ENCODE assay signal across 19 cellular contexts in the genomic region with DNA sequence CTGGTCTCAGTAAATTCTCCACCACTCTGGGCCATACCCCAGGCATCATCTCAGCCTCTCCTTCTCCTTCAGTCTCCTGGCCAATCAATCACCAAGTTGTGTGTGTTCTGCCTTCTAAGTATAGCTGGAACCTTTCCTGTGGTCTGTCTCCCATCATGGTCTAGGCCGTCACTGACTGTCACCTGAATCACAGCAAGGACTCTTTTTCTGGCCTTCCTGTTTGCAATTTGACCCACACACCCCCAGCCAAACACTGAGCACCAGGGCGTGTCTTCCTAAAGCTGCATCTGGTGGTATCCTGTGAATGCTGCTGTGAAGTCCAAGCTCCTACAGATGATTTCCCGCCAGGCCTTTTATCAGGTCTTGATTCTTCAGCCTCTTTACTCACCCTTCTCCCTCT. TPM values are rescaled to one million over a fixed set of nuclear protein-coding genes. Genes with fewer than 3 reads are reported as not detected.
DNase-seq lines count a peak whose midpoint lies in the region; ATAC-seq, FAIRE-seq and TF ChIP-seq lines count a peak whose summit lies in the region.
"Had no signal": no experiment of that assay in that cellular context is flagged by ENCODE, and none has a peak within 500 bp of the region (broad histone marks: within the 10 kb centered on the region; RNA-seq: fewer than 3 reads in every experiment).

No MANE protein-coding gene starts in this region.

- H3K4me3 Mint-ChIP-seq in GM23338 (no peak overlapping the region), naive B cell (no peak overlapping the region), glutamatergic neuron (ENCODE audit: unreplicated experiment) (no peak overlapping the region)
- H3K4me3 Mint-ChIP-seq: B cell, IgD-negative memory B cell had no signal

- H3K9me1 ChIP-seq in K562 (ENCODE audit: control insufficient read depth, insufficient read depth, low read length) = no peaks in the 10 kb centered on the region

- POLR2A ChIA-PET in K562 (lab: Yijun Ruan, JAX) = no interaction called here

- intact Hi-C loops in K562 (cut with micrococcal nuclease) = no loop called here

- ATAC-seq in GM23338 (no peak), K562 (no peak), naive B cell (ENCODE audit: low read depth in 2 of 2) (no peak)

- no peak overlapping the region for H3K9ac ChIP-seq in BLaER1 treated with 17β-estradiol and CSF1 and Interleukin-3, amounts not matched to agents 10 nM and 100 nM
- no peak overlapping the region for H3K9ac ChIP-seq in K562 (ENCODE audit: insufficient read depth in 1 of 2, low read depth in 2 of 2, low read length in 2 of 2)
- H3K9ac ChIP-seq: KMS-11 had no signal

- no peaks in the 10 kb centered on the region for H3F3A ChIP-seq in GM23338 (replicated peaks; ENCODE audit: low read depth)

- H3K79me2 ChIP-seq in GM23338 (replicated peaks; ENCODE audit: insufficient read depth) (no peaks in the 10 kb centered on the region), K562 (ENCODE audit: control insufficient read depth, insufficient read depth, low read length) (no peaks in the 10 kb centered on the region)

- DNase-seq in GM23338 (ENCODE audit: low spot score) = no peak
- no peak for DNase-seq in K562 (ENCODE audit: extremely low read depth in 1 of 4, low spot score in 3 of 4)
- no peak for DNase-seq in naive B cell
- no peak for DNase-seq in glutamatergic neuron
- no peak for DNase-seq in islet precursor cell
- no peak for DNase-seq in putamen (ENCODE audit: low spot score)
- DNase-seq in SHP77 (lab: John Stamatoyannopoulos, UW) = no peak
- DNase-seq: ACHN, Calu3, DMS 273 treated with DMSO at 0.1 percent for 48 hours, DMS79, EL had no signal

- no peaks in the 10 kb centered on the region; a peak in 1 of 22 replicates for H4K20me1 ChIP-seq in BLaER1 treated with 17β-estradiol and CSF1 and Interleukin-3, amounts not matched to agents 10 nM and 100 nM
- H4K20me1 ChIP-seq in GM23338 (replicated peaks; ENCODE audit: insufficient read depth) (no peaks in the 10 kb centered on the region), K562 (replicated peaks; ENCODE audit: control insufficient read depth, insufficient read depth, low read length) (no peaks in the 10 kb centered on the region)

- H3K9me3 ChIP-seq in BLaER1 treated with 17β-estradiol and CSF1 and Interleukin-3, amounts not matched to agents 10 nM and 100 nM (replicated peaks in 1 of 11) = no peaks in the 10 kb centered on the region
- no peaks in the 10 kb centered on the region for H3K9me3 ChIP-seq in K562 (replicated peaks; ENCODE audit: control insufficient read depth, insufficient read depth, low read depth, low read length)

- no peak overlapping the region for H3K4me3 ChIP-seq in BLaER1 treated with 17β-estradiol and CSF1 and Interleukin-3, amounts not matched to agents 10 nM and 100 nM
- H3K4me3 ChIP-seq in GM23338 = no peak overlapping the region
- H3K4me3 ChIP-seq in K562 = no peak overlapping the region

- FAIRE-seq in K562 (lab: Jason Lieb, UNC) = peak; percentile 26
- FAIRE-seq: G401.6, GM12891, H54 had no signal

- no peak for TF ChIP-seq EP300 in K562 (IDR thresholded peaks at IDR 0.05; ENCODE audit: low read length)

- no peaks in the 10 kb centered on the region for H3K27me3 ChIP-seq in BLaER1 treated with 17β-estradiol and CSF1 and Interleukin-3, amounts not matched to agents 10 nM and 100 nM
- H3K27me3 ChIP-seq in GM23338 (ENCODE audit: insufficient read depth) = no peaks in the 10 kb centered on the region
- peaks cover 13 to 16% of the 10 kb centered on the region in 2 experiments for H3K27me3 ChIP-seq in K562 (ENCODE audit: control insufficient read depth in 2 of 2, insufficient read depth in 2 of 2, low read length in 2 of 2)

- no peaks in the 10 kb centered on the region for H3K9me2 ChIP-seq in GM23338 (ENCODE audit: insufficient read depth)

- H3K27ac Mint-ChIP-seq in GM23338 (no peak overlapping the region), naive B cell (peak overlapping the region in 4 of 6 donors; percentile 1 to 74 (median 38)), glutamatergic neuron (ENCODE audit: unreplicated experiment) (no peak overlapping the region)
- H3K27ac Mint-ChIP-seq: B cell, IgD-negative memory B cell had no signal

- TF ChIP-seq CTCF in GM23338 (conservative IDR thresholded peaks at IDR 0.05; ENCODE audit: low read depth in 2 of 2) (no peak), K562 (IDR thresholded peaks at IDR 0.05 in 2 of 3, conservative IDR thresholded peaks at IDR 0.05 in 1 of 3; ENCODE audit: insufficient read depth in 2 of 3, low read depth in 1 of 3, low read length in 3 of 3) (no peak), glutamatergic neuron (IDR thresholded peaks at IDR 0.05; ENCODE audit: partially characterized antibody, unreplicated experiment) (no peak)

- no peak overlapping the region for H3K27ac ChIP-seq in BLaER1 treated with 17β-estradiol and CSF1 and Interleukin-3, amounts not matched to agents 10 nM and 100 nM
- no peak overlapping the region for H3K27ac ChIP-seq in GM23338 (ENCODE audit: low read depth)
- H3K27ac ChIP-seq in K562 (ENCODE audit: extremely low read depth, low read depth, low read length) = no peak overlapping the region
- H3K27ac ChIP-seq: KMS-11 had no signal

- H3K4me2 ChIP-seq in BLaER1 treated with 17β-estradiol and CSF1 and Interleukin-3, amounts not matched to agents 10 nM and 100 nM = peak overlapping the region in 8 of 11 experiments; percentile 1 to 65 (median 54); a peak in 17 of 22 replicates
- H3K4me2 ChIP-seq in GM23338 (no peak overlapping the region), K562 (ENCODE audit: insufficient read depth, low read length) (no peak overlapping the region)
- H3K4me2 ChIP-seq: KMS-11 had no signal

- H2AFZ ChIP-seq in GM23338 (peak overlapping the region; percentile 91; the same call in 1 of the 2 replicates), K562 (ENCODE audit: low read depth, low read length) (no peak overlapping the region)

- peaks cover 4% of the 10 kb centered on the region; the same call in 2 of the 3 replicates for H3K4me1 Mint-ChIP-seq in GM23338
- peaks cover 9 to 10% (median 10%) of the 10 kb centered on the region in 3 donors for H3K4me1 Mint-ChIP-seq in naive B cell
- H3K4me1 Mint-ChIP-seq in glutamatergic neuron (ENCODE audit: low read depth, unreplicated experiment) = no peaks in the 10 kb centered on the region
- H3K4me1 Mint-ChIP-seq: IgD-negative memory B cell had no signal

- H3K27me3 Mint-ChIP-seq in GM23338 (ENCODE audit: insufficient read depth, low read depth, poor library complexity) = peaks cover 2% of the 10 kb centered on the region
- no peaks in the 10 kb centered on the region for H3K27me3 Mint-ChIP-seq in naive B cell
- H3K27me3 Mint-ChIP-seq in glutamatergic neuron (ENCODE audit: unreplicated experiment) = no peaks in the 10 kb centered on the region
- H3K27me3 Mint-ChIP-seq: B cell had no signal

- 0% methylated on average over 2 of the region's 3 CpGs for WGBS in K562 (ENCODE audit: insufficient coverage, low coverage, missing lambda C conversion rate)

- no peaks in the 10 kb centered on the region for H3K36me3 ChIP-seq in BLaER1 treated with 17β-estradiol and CSF1 and Interleukin-3, amounts not matched to agents 10 nM and 100 nM
- H3K36me3 ChIP-seq in GM23338 (ENCODE audit: insufficient read depth) = no peaks in the 10 kb centered on the region
- H3K36me3 ChIP-seq in K562 (ENCODE audit: control insufficient read depth, insufficient read depth, low read length) = no peaks in the 10 kb centered on the region

- no TSS peak for BruUV-seq in K562 (replicated peaks; lab: Mats Ljungman, UMichigan)

- no peaks in the 10 kb centered on the region for H3K9me3 Mint-ChIP-seq in GM23338
- H3K9me3 Mint-ChIP-seq in naive B cell = no peaks in the 10 kb centered on the region
- H3K9me3 Mint-ChIP-seq in glutamatergic neuron (ENCODE audit: unreplicated experiment) = no peaks in the 10 kb centered on the region

- peaks cover 0 to 16% (median 13%) of the 10 kb centered on the region in 10 experiments; a peak in 15 of 20 replicates for H3K4me1 ChIP-seq in BLaER1 treated with 17β-estradiol and CSF1 and Interleukin-3, amounts not matched to agents 10 nM and 100 nM
- no peaks in the 10 kb centered on the region for H3K4me1 ChIP-seq in GM23338 (ENCODE audit: insufficient read depth)
- H3K4me1 ChIP-seq in K562 (replicated peaks in 1 of 2; ENCODE audit: control insufficient read depth in 2 of 2, insufficient read depth in 2 of 2, low read length in 2 of 2) = no peaks in the 10 kb centered on the region

- CTCF ChIA-PET in K562 (lab: Yijun Ruan, JAX; ENCODE audit: low intra/inter-chr PET ratio) = no interaction called here

- TF ChIP-seq RAD21 in K562 (CRISPR knock-in tag; conservative IDR thresholded peaks at IDR 0.05 in 1 of 2, IDR thresholded peaks at IDR 0.05 in 1 of 2) = no peak

- no peak for TF ChIP-seq POLR2A in K562 (conservative IDR thresholded peaks at IDR 0.05)

- no peaks in the 10 kb centered on the region for H3K36me3 Mint-ChIP-seq in GM23338 (ENCODE audit: low read depth)
- no peaks in the 10 kb centered on the region for H3K36me3 Mint-ChIP-seq in naive B cell
- H3K36me3 Mint-ChIP-seq in glutamatergic neuron (ENCODE audit: unreplicated experiment) = no peaks in the 10 kb centered on the region
- H3K36me3 Mint-ChIP-seq: IgD-negative memory B cell had no signal

- in situ Hi-C loops in K562 (cut with MboI) = no loop called here

TF ChIP-seq in K562, 482 proteins besides CTCF, POLR2A, EP300 and RAD21 (continues in another document):
- TF ChIP-seq ZNF551 (CRISPR knock-in tag; IDR thresholded peaks at IDR 0.05) = no peak
- TF ChIP-seq BCOR (IDR thresholded peaks at IDR 0.05) = no peak

RNA-seq across cellular contexts. Expression of a gene that starts 52.6 kb away (rescaled TPM):
- total RNA-seq in GM23338 (2014; rRNA removed; shearing (Covaris generic)) = 43.6 and 47.4 TPM in 2 replicates
- 33.4 and 42.7 TPM in 2 replicates for polyA plus RNA-seq in GM23338 (2016; fragmentation: Nextera tagmentation; extraction: Ambion mirVana)
- 17.7 and 24.8 TPM in 2 replicates for total RNA-seq in K562 (2011; cell fraction: chromatin; rRNA removed; ENCODE audit: low replicate concordance)
- total RNA-seq in K562 (2011; cell fraction: nucleolus; rRNA removed) = 16.8 and 22.2 TPM in 2 replicates
- 28.7 and 35.0 TPM in 2 replicates for total RNA-seq in K562 (2011; cell fraction: nucleoplasm; rRNA removed)
- 90.3 and 96.8 TPM in 2 replicates for total RNA-seq in K562 (2014; rRNA removed)
- 136 and 140 TPM in 2 replicates for total RNA-seq in K562 (2014; rRNA removed; fragmentation: Illumina TruSeq; extraction: Trizol)
- 112 and 120 TPM in 2 replicates for total RNA-seq in K562 (2015; rRNA removed; fragmentation: Illumina TruSeq; extraction: Trizol)
- total RNA-seq in K562 (2021) = 99.5 and 105 TPM in 2 replicates
- polyA plus RNA-seq in K562 (2011; rRNA removed) = 83.6 and 96.0 TPM in 2 replicates
- polyA plus RNA-seq in K562 (2011; cell fraction: cytosol; rRNA removed) = 20.1 and 42.7 TPM in 2 replicates
- 74.4 and 76.8 TPM in 2 replicates for polyA plus RNA-seq in K562 (2011; cell fraction: nucleus; rRNA removed)
- 58.3 and 91.4 TPM in 2 replicates for polyA plus RNA-seq in K562 (2012)
- polyA plus RNA-seq in K562 (2014; fragmentation: Illumina TruSeq; extraction: Trizol) = 91.7 and 101 TPM in 2 replicates
- polyA plus RNA-seq in K562 (2014; fragmentation: Nextera tagmentation; extraction: Ambion mirVana) = 100 to 1,000 TPM; 156 to 186 TPM
- polyA plus RNA-seq in K562 (2014; rRNA removed) = 77.0 and 81.2 TPM in 2 replicates
- polyA minus RNA-seq in K562 (2011; rRNA and poly(A)+ RNA removed) = 151 and 154 TPM in 2 replicates
- 93.2 and 97.4 TPM in 2 replicates for polyA minus RNA-seq in K562 (2011; cell fraction: cytosol; rRNA and poly(A)+ RNA removed)
- polyA minus RNA-seq in K562 (2011; cell fraction: nucleus; rRNA and poly(A)+ RNA removed) = 28.1 and 43.1 TPM in 2 replicates
- 10 to 100 TPM; 34.1 to 46.0 (median 37.5) TPM for polyA plus RNA-seq in naive B cell (ENCODE audit: low read depth in 6 of 6)
- total RNA-seq in glutamatergic neuron (ENCODE audit: unreplicated experiment) = 65.5 TPM

Comparison
In these comparisons a context has a peak if more than half of its experiments do, and no peak if none do; other contexts are left out.
1. H3K4me2 ChIP-seq: peak in BLaER1 treated with 17β-estradiol and CSF1 and Interleukin-3, amounts not matched to agents 10 nM and 100 nM (8 of 11); none in GM23338 (single experiment) and K562 (single experiment).
2. H3K27ac Mint-ChIP-seq: peak in naive B cell (4 of 6); none in GM23338 (single experiment) and glutamatergic neuron (single experiment).